Comparison of ENCODE assay signal across 9 cellular contexts in the genomic region with DNA sequence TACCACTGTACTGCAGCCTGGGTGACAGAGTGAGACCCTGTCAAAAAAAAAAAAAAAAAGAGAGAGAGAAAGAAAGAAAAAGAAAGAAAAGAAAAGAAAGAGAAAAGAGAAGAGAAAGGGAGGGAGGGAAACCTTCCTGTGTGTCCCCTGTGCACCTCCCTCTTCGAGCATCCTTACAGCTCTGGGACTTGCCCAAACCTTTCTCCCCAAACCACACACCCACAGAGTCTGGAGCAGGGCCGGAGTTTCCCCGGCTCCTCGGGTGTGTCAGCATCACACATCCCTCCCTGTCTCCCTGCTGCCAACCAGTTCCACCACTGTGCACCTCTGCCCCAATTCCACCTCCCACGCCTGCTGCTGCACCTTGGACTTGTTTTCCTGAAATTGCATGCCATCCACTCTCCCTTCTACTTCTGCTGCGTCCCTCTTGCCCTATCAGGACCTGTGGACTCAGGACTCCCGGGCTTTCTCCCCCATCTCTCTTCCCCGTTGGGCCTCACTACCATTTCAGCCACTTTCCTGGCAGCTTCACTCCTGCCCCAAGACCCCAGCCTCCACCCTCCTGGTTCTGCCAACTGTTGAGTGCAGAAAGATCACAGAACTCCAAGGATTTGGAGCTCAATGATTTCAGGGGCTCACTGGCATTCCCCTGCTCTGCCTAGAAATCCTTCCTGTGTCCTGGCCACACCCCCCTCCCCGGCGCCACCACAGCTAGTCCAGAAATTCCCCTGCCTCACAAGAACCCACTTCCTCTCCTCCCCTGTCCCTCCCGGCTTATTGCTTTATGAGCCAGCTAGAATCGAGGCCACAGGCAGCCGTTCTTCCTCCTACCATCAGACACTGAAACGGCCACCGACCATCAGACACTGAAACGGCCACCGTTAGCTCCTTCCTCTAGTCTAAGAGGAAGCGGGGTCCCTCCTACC. TPM values are rescaled to one million over a fixed set of nuclear protein-coding genes. Genes with fewer than 3 reads are reported as not detected.
DNase-seq lines count a peak whose midpoint lies in the region; ATAC-seq and TF ChIP-seq lines count a peak whose summit lies in the region.
"Had no signal": no experiment of that assay in that cellular context is flagged by ENCODE, and none has a peak within 500 bp of the region (broad histone marks: within the 10 kb centered on the region; RNA-seq: fewer than 3 reads in every experiment).

No MANE protein-coding gene starts in this region.

- H3K9me2 ChIP-seq in MM.1S (replicated peaks; ENCODE audit: insufficient read depth, low read length) = no peaks in the 10 kb centered on the region

- no peaks in the 10 kb centered on the region for H3K9me3 ChIP-seq in KOPT-K1 (ENCODE audit: insufficient read depth, low read length, poor library complexity, severe bottlenecking)
- no peaks in the 10 kb centered on the region for H3K9me3 ChIP-seq in MM.1S (replicated peaks; ENCODE audit: insufficient read depth, low read length)
- H3K9me3 ChIP-seq: thoracic aorta had no signal

- H3K36me3 ChIP-seq in KOPT-K1 (ENCODE audit: insufficient read depth, low read length) (peaks cover 41% of the 10 kb centered on the region), MM.1S (replicated peaks; ENCODE audit: insufficient read depth, low read length) (no peaks in the 10 kb centered on the region)

- no peak overlapping the region for H3K4me3 ChIP-seq in MM.1S (ENCODE audit: low read length)
- H3K4me3 ChIP-seq: thoracic aorta had no signal

- no peak overlapping the region for H3K4me2 ChIP-seq in MM.1S (ENCODE audit: low read depth, low read length)

- no peaks in the 10 kb centered on the region for H3K4me1 ChIP-seq in MM.1S (ENCODE audit: low read length)

- peak; percentile 73 for DNase-seq in Calu3
- DNase-seq in activated T-helper 1 cell treated with anti-CD3 and anti-CD28 coated beads, Interleukin-12 subunit alpha, Interleukin-12 subunit beta, Interleukin-2, Interleukin-4 antibody, amounts not matched to agents 30 ng/mL and 10 ng/mL and 1 ng/mL, durations not matched to agents 14 hours and 24 hours and 36 hours (ENCODE audit: low spot score) = peak; percentile 38
- peak; percentile 18 for DNase-seq in iPS-NIHi11 (ENCODE audit: low spot score)
- DNase-seq in MM.1S = no peak

- no peaks in the 10 kb centered on the region for H4K20me1 ChIP-seq in MM.1S (ENCODE audit: insufficient read depth, low read length)

- no peaks in the 10 kb centered on the region for H3K9me3 Mint-ChIP-seq in Calu3 (ENCODE audit: low read depth, unreplicated experiment)
- H3K9me3 Mint-ChIP-seq in activated T-helper 1 cell treated with anti-CD3 and anti-CD28 coated beads, Interleukin-12 subunit alpha, Interleukin-12 subunit beta, Interleukin-2, Interleukin-4 antibody, amounts not matched to agents 30 ng/mL and 10 ng/mL and 1 ng/mL, durations not matched to agents 14 hours and 24 hours and 36 hours = no peaks in the 10 kb centered on the region
- H3K9me3 Mint-ChIP-seq in stimulated activated memory B cell treated with anti-CD40 and anti-IgM and Interleukin-4, amounts not matched to agents 10 μg/mL and 1 μg/mL and 100 μg/mL, for 72 hours = no peaks in the 10 kb centered on the region

- no peak overlapping the region for H3K9ac ChIP-seq in MM.1S (ENCODE audit: low read length)

- H3K36me3 Mint-ChIP-seq in Calu3 (ENCODE audit: insufficient read depth, unreplicated experiment) = peaks cover 27% of the 10 kb centered on the region
- no peaks in the 10 kb centered on the region for H3K36me3 Mint-ChIP-seq in activated T-helper 1 cell treated with anti-CD3 and anti-CD28 coated beads, Interleukin-12 subunit alpha, Interleukin-12 subunit beta, Interleukin-2, Interleukin-4 antibody, amounts not matched to agents 30 ng/mL and 10 ng/mL and 1 ng/mL, durations not matched to agents 14 hours and 24 hours and 36 hours (ENCODE audit: low read depth)
- peaks cover 6% of the 10 kb centered on the region for H3K36me3 Mint-ChIP-seq in stimulated activated memory B cell treated with anti-CD40 and anti-IgM and Interleukin-4, amounts not matched to agents 10 μg/mL and 1 μg/mL and 100 μg/mL, for 72 hours

- H3K4me1 Mint-ChIP-seq in Calu3 (ENCODE audit: low read depth, unreplicated experiment) = peaks cover 33% of the 10 kb centered on the region
- peaks cover 26% of the 10 kb centered on the region for H3K4me1 Mint-ChIP-seq in activated T-helper 1 cell treated with anti-CD3 and anti-CD28 coated beads, Interleukin-12 subunit alpha, Interleukin-12 subunit beta, Interleukin-2, Interleukin-4 antibody, amounts not matched to agents 30 ng/mL and 10 ng/mL and 1 ng/mL, durations not matched to agents 14 hours and 24 hours and 36 hours (ENCODE audit: low read depth)
- H3K4me1 Mint-ChIP-seq in stimulated activated memory B cell treated with anti-CD40 and anti-IgM and Interleukin-4, amounts not matched to agents 10 μg/mL and 1 μg/mL and 100 μg/mL, for 72 hours = peaks cover 22% of the 10 kb centered on the region

- peak overlapping the region; percentile 90 for H3K27ac Mint-ChIP-seq in Calu3 (ENCODE audit: unreplicated experiment)
- H3K27ac Mint-ChIP-seq in activated T-helper 1 cell treated with anti-CD3 and anti-CD28 coated beads, Interleukin-12 subunit alpha, Interleukin-12 subunit beta, Interleukin-2, Interleukin-4 antibody, amounts not matched to agents 30 ng/mL and 10 ng/mL and 1 ng/mL, durations not matched to agents 14 hours and 24 hours and 36 hours = peak overlapping the region; percentile 87
- H3K27ac Mint-ChIP-seq in stimulated activated memory B cell treated with anti-CD40 and anti-IgM and Interleukin-4, amounts not matched to agents 10 μg/mL and 1 μg/mL and 100 μg/mL, for 72 hours = peak overlapping the region; percentile 73

- no peaks in the 10 kb centered on the region for H3F3A ChIP-seq in MM.1S (ENCODE audit: insufficient read depth, low read length)

- peak; percentile 69 for ATAC-seq in stimulated activated memory B cell treated with anti-CD40 and anti-IgM and Interleukin-4, amounts not matched to agents 10 μg/mL and 1 μg/mL and 100 μg/mL, for 72 hours
- no peak for ATAC-seq in HG03139 (IDR thresholded peaks at IDR 0.05; ENCODE audit: unreplicated experiment)
- ATAC-seq in GM18867 (IDR thresholded peaks at IDR 0.05; ENCODE audit: unreplicated experiment) = no peak

- no peaks in the 10 kb centered on the region for H3K27me3 ChIP-seq in MM.1S (replicated peaks; ENCODE audit: insufficient read depth, low read length)

- peak overlapping the region; percentile 62 for H3K4me3 Mint-ChIP-seq in Calu3 (ENCODE audit: low read depth, unreplicated experiment)
- H3K4me3 Mint-ChIP-seq in activated T-helper 1 cell treated with anti-CD3 and anti-CD28 coated beads, Interleukin-12 subunit alpha, Interleukin-12 subunit beta, Interleukin-2, Interleukin-4 antibody, amounts not matched to agents 30 ng/mL and 10 ng/mL and 1 ng/mL, durations not matched to agents 14 hours and 24 hours and 36 hours = peak overlapping the region; percentile 65
- H3K4me3 Mint-ChIP-seq in stimulated activated memory B cell treated with anti-CD40 and anti-IgM and Interleukin-4, amounts not matched to agents 10 μg/mL and 1 μg/mL and 100 μg/mL, for 72 hours = peak overlapping the region; percentile 10

- no peaks in the 10 kb centered on the region for H3K79me2 ChIP-seq in MM.1S (ENCODE audit: low read length)

- H3K27me3 Mint-ChIP-seq in Calu3 (ENCODE audit: unreplicated experiment) = no peaks in the 10 kb centered on the region
- H3K27me3 Mint-ChIP-seq in activated T-helper 1 cell treated with anti-CD3 and anti-CD28 coated beads, Interleukin-12 subunit alpha, Interleukin-12 subunit beta, Interleukin-2, Interleukin-4 antibody, amounts not matched to agents 30 ng/mL and 10 ng/mL and 1 ng/mL, durations not matched to agents 14 hours and 24 hours and 36 hours (ENCODE audit: insufficient read depth) = no peaks in the 10 kb centered on the region
- H3K27me3 Mint-ChIP-seq in stimulated activated memory B cell treated with anti-CD40 and anti-IgM and Interleukin-4, amounts not matched to agents 10 μg/mL and 1 μg/mL and 100 μg/mL, for 72 hours = no peaks in the 10 kb centered on the region

- H3K27ac ChIP-seq in KOPT-K1 (ENCODE audit: low read depth, low read length, poor library complexity, severe bottlenecking) = peak overlapping the region; percentile 50
- no peak overlapping the region for H3K27ac ChIP-seq in MM.1S (ENCODE audit: low read length)
- H3K27ac ChIP-seq: thoracic aorta had no signal

- CTCF ChIA-PET in Calu3 (lab: Charles Lee) = interaction anchor here (0.5 to 0.7 kb wide), 6 partner anchors 8 to 1632 kb away, joined by 3 to 10 read pairs (median 4); no protein-coding TSS in a partner anchor

- TF ChIP-seq CTCF in Calu3 (IDR thresholded peaks at IDR 0.05; ENCODE audit: unreplicated experiment) = no peak
- no peak for TF ChIP-seq CTCF in MM.1S (IDR thresholded peaks at IDR 0.05; ENCODE audit: low read length)

- intact Hi-C loops in Calu3 (cut with micrococcal nuclease; ENCODE audit: unreplicated experiment) = no loop called here
- intact Hi-C loops in activated T-helper 1 cell treated with anti-CD3 and anti-CD28 coated beads, Interleukin-12 subunit alpha, Interleukin-12 subunit beta, Interleukin-2, Interleukin-4 antibody, amounts not matched to agents 30 ng/mL and 10 ng/mL and 1 ng/mL, durations not matched to agents 14 hours and 24 hours and 36 hours (cut with micrococcal nuclease) = loop anchor here (1.0 kb wide), 1 partner anchor 18 kb away; a partner anchor contains a TSS

- no peak overlapping the region for H2AFZ ChIP-seq in MM.1S (ENCODE audit: low read length)

- BruUV-seq in Calu3 (replicated peaks; lab: Mats Ljungman, UMichigan) = no TSS peak

RNA-seq across cellular contexts. Expression of a gene that starts 3.7 kb away (rescaled TPM):
- 9.4 and 9.8 TPM in 2 replicates for total RNA-seq in Calu3 (2022)
- 4.9 and 5.3 TPM in 2 replicates for total RNA-seq in activated T-helper 1 cell treated with anti-CD3 and anti-CD28 coated beads, Interleukin-12 subunit alpha, Interleukin-12 subunit beta, Interleukin-2, Interleukin-4 antibody, amounts not matched to agents 30 ng/mL and 10 ng/mL and 1 ng/mL, durations not matched to agents 14 hours and 24 hours and 36 hours

RNA-seq across cellular contexts. Expression of a gene that starts 17.9 kb away (rescaled TPM):
- 15.3 and 15.8 TPM in 2 replicates for total RNA-seq in Calu3 (2022)
- total RNA-seq in activated T-helper 1 cell treated with anti-CD3 and anti-CD28 coated beads, Interleukin-12 subunit alpha, Interleukin-12 subunit beta, Interleukin-2, Interleukin-4 antibody, amounts not matched to agents 30 ng/mL and 10 ng/mL and 1 ng/mL, durations not matched to agents 14 hours and 24 hours and 36 hours = 10.7 and 15.4 TPM in 2 replicates

RNA-seq across cellular contexts. Expression of a gene that starts 18.0 kb away (rescaled TPM):
- 53.1 and 57.3 TPM in 2 replicates for total RNA-seq in Calu3 (2022)
- 25.3 and 28.2 TPM in 2 replicates for total RNA-seq in activated T-helper 1 cell treated with anti-CD3 and anti-CD28 coated beads, Interleukin-12 subunit alpha, Interleukin-12 subunit beta, Interleukin-2, Interleukin-4 antibody, amounts not matched to agents 30 ng/mL and 10 ng/mL and 1 ng/mL, durations not matched to agents 14 hours and 24 hours and 36 hours

RNA-seq across cellular contexts. Expression of a gene that starts 30.2 kb away (rescaled TPM):
- total RNA-seq in Calu3 (2022) = 51.8 and 59.7 TPM in 2 replicates
- total RNA-seq in activated T-helper 1 cell treated with anti-CD3 and anti-CD28 coated beads, Interleukin-12 subunit alpha, Interleukin-12 subunit beta, Interleukin-2, Interleukin-4 antibody, amounts not matched to agents 30 ng/mL and 10 ng/mL and 1 ng/mL, durations not matched to agents 14 hours and 24 hours and 36 hours = 0.02 and 0.05 TPM in 2 replicates

RNA-seq across cellular contexts. Expression of a gene that starts 56.1 kb away (rescaled TPM):
- 32.6 and 33.6 TPM in 2 replicates for total RNA-seq in Calu3 (2022)
- 19.4 and 20.0 TPM in 2 replicates for total RNA-seq in activated T-helper 1 cell treated with anti-CD3 and anti-CD28 coated beads, Interleukin-12 subunit alpha, Interleukin-12 subunit beta, Interleukin-2, Interleukin-4 antibody, amounts not matched to agents 30 ng/mL and 10 ng/mL and 1 ng/mL, durations not matched to agents 14 hours and 24 hours and 36 hours

Comparison
In these comparisons a context has a peak if more than half of its experiments do, and no peak if none do; other contexts are left out.
1. H3K4me3 Mint-ChIP-seq: peak in every context shown above with its lines; median percentile 65 in activated T-helper 1 cell treated with anti-CD3 and anti-CD28 coated beads, Interleukin-12 subunit alpha, Interleukin-12 subunit beta, Interleukin-2, Interleukin-4 antibody, amounts not matched to agents 30 ng/mL and 10 ng/mL and 1 ng/mL, durations not matched to agents 14 hours and 24 hours and 36 hours; 62 in Calu3; 10 in stimulated activated memory B cell treated with anti-CD40 and anti-IgM and Interleukin-4, amounts not matched to agents 10 μg/mL and 1 μg/mL and 100 μg/mL, for 72 hours.